10 cellular contexts compared by ENCODE assay signal in the genomic region with DNA sequence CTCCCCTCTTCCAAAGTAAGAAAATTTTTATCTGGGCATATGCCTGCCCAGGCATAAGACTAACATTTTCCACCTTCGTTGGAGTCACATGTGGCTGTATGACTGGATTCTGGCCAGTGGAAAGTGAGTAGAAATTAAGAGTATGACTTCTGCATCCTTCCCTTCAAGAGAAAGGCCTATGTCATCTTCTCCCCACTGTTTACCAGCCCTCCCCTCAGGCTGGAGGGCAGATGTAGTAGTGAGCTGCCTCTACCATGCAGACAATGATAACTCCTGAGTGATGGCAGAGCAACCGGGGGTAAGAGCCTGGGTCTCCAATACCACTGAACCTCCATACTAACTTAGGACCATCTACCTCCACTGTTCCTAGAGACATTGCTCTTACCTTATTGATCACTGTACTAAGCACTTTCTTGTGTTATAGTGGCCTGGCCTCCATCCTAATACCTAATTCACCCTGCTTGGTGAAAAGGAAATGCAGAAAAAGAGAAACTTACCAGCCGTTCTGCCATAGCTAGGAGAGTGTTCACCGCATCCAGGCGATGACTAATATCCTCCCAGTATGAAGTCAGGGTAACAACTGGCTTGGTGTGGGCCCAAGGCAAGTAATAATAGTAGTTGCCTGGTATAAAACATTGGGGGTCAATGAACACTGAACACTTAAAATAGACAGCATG.
A peak's percentile ranks its signal among the peaks of the same experiment; 100 is the strongest.
DNase-seq lines count a peak whose midpoint lies in the region; ATAC-seq and TF ChIP-seq lines count a peak whose summit lies in the region.
"Had no signal": no experiment of that assay in that cellular context is flagged by ENCODE, and none has a peak within 500 bp of the region (broad histone marks: within the 10 kb centered on the region; RNA-seq: fewer than 3 reads in every experiment).

No MANE protein-coding gene starts in this region.

- TF ChIP-seq CTCF in CD8-positive, alpha-beta T cell (IDR thresholded peaks at IDR 0.05), result no peak
- TF ChIP-seq CTCF in Panc1 (IDR thresholded peaks at IDR 0.05) (no peak), brain microvascular endothelial cell (IDR thresholded peaks at IDR 0.05; ENCODE audit: low read depth, low read length, missing control alignments) (no peak), left lung (IDR thresholded peaks at IDR 0.05) (no peak), Peyer's patch (IDR thresholded peaks at IDR 0.05) (no peak)

- CTCF ChIA-PET in CD8-positive, alpha-beta T cell (lab: Charles Lee), result interaction anchor here (0.9 to 18.7 kb wide), 4 partner anchors 22 to 132 kb away, joined by 3 to 746 read pairs (median 4); partner anchors contain the start of gene MYOF
- CTCF ChIA-PET in Panc1 (lab: Charles Lee), result interaction anchor here (0.9 to 4.2 kb wide), 2 partner anchors 103 kb away, joined by 3 to 37 read pairs; partner anchors contain the start of gene MYOF

- H3K4me1 Mint-ChIP-seq in CD8-positive, alpha-beta T cell (ENCODE audit: low read depth), result no peaks in the 10 kb centered on the region
- H3K4me1 Mint-ChIP-seq: memory B cell had no signal

- peak overlapping the region; percentile 27 for H3K4me2 ChIP-seq in skeletal muscle satellite cell (ENCODE audit: low read length)

- H3K4me1 ChIP-seq in CD8-positive, alpha-beta T cell (ENCODE audit: insufficient read depth, low read length), result no peaks in the 10 kb centered on the region
- H3K4me1 ChIP-seq in Panc1 (ENCODE audit: control insufficient read depth, insufficient read depth, low read length), result peaks cover 28% of the 10 kb centered on the region
- peaks cover 60% of the 10 kb centered on the region for H3K4me1 ChIP-seq in skeletal muscle satellite cell (ENCODE audit: control insufficient read depth, insufficient read depth, low read length)
- peaks cover 0 to 50% of the 10 kb centered on the region in 2 donors for H3K4me1 ChIP-seq in left lung
- peaks cover 0 to 8% (median 0%) of the 10 kb centered on the region in 4 donors for H3K4me1 ChIP-seq in Peyer's patch

- in situ Hi-C loops in Panc1 (cut with HindIII; ENCODE audit: low pct_unique_long_range_greater_than_20kb, low sequenced_read_pairs), result no loop called here
- in situ Hi-C loops in brain microvascular endothelial cell (cut with HindIII; ENCODE audit: low pct_ligation_motif_present, low sequenced_read_pairs), result no loop called here

- intact Hi-C loops in CD8-positive, alpha-beta T cell (cut with DNase I, micrococcal nuclease), result loop anchor here (5.0 to 10.0 kb wide), 6 partner anchors 303 to 938 kb away; no protein-coding TSS in a partner anchor
- intact Hi-C loops in Panc1 (cut with micrococcal nuclease; ENCODE audit: unreplicated experiment), result no loop called here
- intact Hi-C loops in left lung (cut with DNase I), result loop anchor here (5.0 to 10.0 kb wide), 2 partner anchors 103 to 105 kb away; partner anchors contain the start of gene MYOF (in 2 of the 2)

- TF ChIP-seq POLR2A in Peyer's patch (IDR thresholded peaks at IDR 0.05), result no peak

- POLR2A ChIA-PET in CD8-positive, alpha-beta T cell (lab: Charles Lee), result interaction anchor here (1.2 to 1.4 kb wide), 2 partner anchors 12 to 103 kb away, joined by 3 to 7 read pairs; partner anchors contain the start of gene MYOF
- POLR2A ChIA-PET in Panc1 (lab: Charles Lee), result interaction anchor here (2.1 kb wide), 1 partner anchor 102 kb away, joined by 4 read pairs; the partner anchor contains the start of gene MYOF

- DNase-seq in CD8-positive, alpha-beta T cell, result no peak
- DNase-seq in Panc1 (ENCODE audit: low read depth, low spot score), result no peak
- DNase-seq in brain microvascular endothelial cell, result peak; percentile 87
- DNase-seq in left lung, result no peak
- DNase-seq in SKM-1 (lab: John Stamatoyannopoulos, UW; ENCODE audit: unreplicated experiment), result no peak
- DNase-seq in Peyer's patch, result no peak
- no peak for DNase-seq in SHP77 (lab: John Stamatoyannopoulos, UW)
- DNase-seq: DMS 273 treated with DMSO at 0.1 percent for 48 hours had no signal

- no TSS peak for BruUV-seq in Panc1 (replicated peaks; lab: Mats Ljungman, UMichigan)

- no peaks in the 10 kb centered on the region for H3K36me3 Mint-ChIP-seq in CD8-positive, alpha-beta T cell
- H3K36me3 Mint-ChIP-seq: memory B cell had no signal

- no peaks in the 10 kb centered on the region for H3K9me3 ChIP-seq in CD8-positive, alpha-beta T cell (ENCODE audit: low read length)
- H3K9me3 ChIP-seq in Panc1 (ENCODE audit: control insufficient read depth, insufficient read depth, low read depth, low read length), result no peaks in the 10 kb centered on the region
- H3K9me3 ChIP-seq in skeletal muscle satellite cell (replicated peaks; ENCODE audit: low read length), result no peaks in the 10 kb centered on the region
- H3K9me3 ChIP-seq in left lung, result no peaks in the 10 kb centered on the region
- H3K9me3 ChIP-seq in Peyer's patch, result no peaks in the 10 kb centered on the region

- H3K4me3 Mint-ChIP-seq in CD8-positive, alpha-beta T cell, result no peak overlapping the region
- H3K4me3 Mint-ChIP-seq: memory B cell had no signal

- no peaks in the 10 kb centered on the region for H3K9me3 Mint-ChIP-seq in CD8-positive, alpha-beta T cell
- H3K9me3 Mint-ChIP-seq: memory B cell had no signal

- no peak overlapping the region for H3K4me3 ChIP-seq in CD8-positive, alpha-beta T cell (ENCODE audit: low read depth, low read length)
- H3K4me3 ChIP-seq in Panc1 (ENCODE audit: low read depth in 2 of 2, low read length in 2 of 2) (no peak overlapping the region), brain microvascular endothelial cell (ENCODE audit: low read depth, low read length) (no peak overlapping the region), skeletal muscle satellite cell (ENCODE audit: low read length) (peak overlapping the region; percentile 12), left lung (no peak overlapping the region), Peyer's patch (no peak overlapping the region)

- H3K27ac ChIP-seq in CD8-positive, alpha-beta T cell (ENCODE audit: low read depth, low read length), result no peak overlapping the region
- H3K27ac ChIP-seq in Panc1 (ENCODE audit: low read length), result peak overlapping the region; percentile 25; the same call in 1 of the 2 replicates
- H3K27ac ChIP-seq in brain microvascular endothelial cell, result peak overlapping the region; percentile 86
- peak overlapping the region in 1 of 2 donors; percentile 39 for H3K27ac ChIP-seq in left lung
- H3K27ac ChIP-seq in Peyer's patch, result no peak overlapping the region

- peak overlapping the region; percentile 44 for H3K9ac ChIP-seq in skeletal muscle satellite cell (ENCODE audit: low read depth, low read length)

- no peaks in the 10 kb centered on the region for H3K27me3 ChIP-seq in CD8-positive, alpha-beta T cell (ENCODE audit: insufficient read depth, low read length)
- H3K27me3 ChIP-seq in Panc1 (ENCODE audit: control insufficient read depth, insufficient read depth, low read length) (no peaks in the 10 kb centered on the region), brain microvascular endothelial cell (replicated peaks) (no peaks in the 10 kb centered on the region), skeletal muscle satellite cell (ENCODE audit: control insufficient read depth, insufficient read depth, low read length) (no peaks in the 10 kb centered on the region), left lung (no peaks in the 10 kb centered on the region), Peyer's patch (no peaks in the 10 kb centered on the region)

- H3K36me3 ChIP-seq in CD8-positive, alpha-beta T cell (ENCODE audit: insufficient read depth, low read length), result no peaks in the 10 kb centered on the region
- H3K36me3 ChIP-seq in Panc1 (ENCODE audit: control insufficient read depth, insufficient read depth, low read length), result peaks cover 65% of the 10 kb centered on the region
- H3K36me3 ChIP-seq in brain microvascular endothelial cell (replicated peaks), result peaks cover 57% of the 10 kb centered on the region
- peaks cover 83% of the 10 kb centered on the region for H3K36me3 ChIP-seq in skeletal muscle satellite cell (ENCODE audit: insufficient read depth, low read length)
- peaks cover 0 to 42% of the 10 kb centered on the region in 2 donors for H3K36me3 ChIP-seq in left lung
- peaks cover 0 to 12% (median 0%) of the 10 kb centered on the region in 3 donors for H3K36me3 ChIP-seq in Peyer's patch

- H3K27me3 Mint-ChIP-seq in CD8-positive, alpha-beta T cell (ENCODE audit: low read depth), result peaks cover 2% of the 10 kb centered on the region
- H3K27me3 Mint-ChIP-seq: memory B cell had no signal

- peak; percentile 40 for ATAC-seq in CD8-positive, alpha-beta T cell
- ATAC-seq in Panc1, result no peak
- no peak for ATAC-seq in left lung

- H3K27ac Mint-ChIP-seq in CD8-positive, alpha-beta T cell, result no peak overlapping the region
- H3K27ac Mint-ChIP-seq: memory B cell had no signal

Comparison
In these comparisons a context has a peak if more than half of its experiments do, and no peak if none do; other contexts are left out.
1. H3K27ac ChIP-seq: peak in Panc1 (single experiment) and brain microvascular endothelial cell (single experiment); none in CD8-positive, alpha-beta T cell (single experiment) and Peyer's patch (0 of 4).